8 cellular contexts compared by ENCODE assay signal in genomic region chr10:22321156-22321711, GRCh38. TPM values are rescaled to one million over a fixed set of nuclear protein-coding genes. Genes with fewer than 3 reads are reported as not detected.
DNase-seq lines count a peak whose midpoint lies in the region; ATAC-seq and TF ChIP-seq lines count a peak whose summit lies in the region.

No MANE protein-coding gene starts in this region.

- peak overlapping the region; percentile 82 to 91 (median 85) for H3K27ac Mint-ChIP-seq in CD4-positive, alpha-beta memory T cell

- H3K4me1 Mint-ChIP-seq in CD4-positive, alpha-beta memory T cell: peaks cover 42 to 75% (median 56%) of the 10 kb centered on the region in 4 donors

- no peaks in the 10 kb centered on the region for H3K27me3 ChIP-seq in CD4-positive, alpha-beta memory T cell (ENCODE audit: insufficient read depth, low read length)
- peaks cover 0 to 7% of the 10 kb centered on the region in 2 donors for H3K27me3 ChIP-seq in esophagus (ENCODE audit: control insufficient read depth in 1 of 2, insufficient read depth in 2 of 2, low read length in 2 of 2)
- H3K27me3 ChIP-seq in mucosa of rectum (ENCODE audit: control insufficient read depth in 2 of 2, insufficient read depth in 2 of 2, low read length in 2 of 2): peaks cover 16 to 28% of the 10 kb centered on the region in 2 donors

- peak overlapping the region; percentile 15 to 54 for H3K4me3 ChIP-seq in CD4-positive, alpha-beta memory T cell (ENCODE audit: low read length in 2 of 2)
- peak overlapping the region; percentile 88 to 94 for H3K4me3 ChIP-seq in esophagus (ENCODE audit: low read depth in 1 of 2, low read length in 2 of 2)
- H3K4me3 ChIP-seq in mucosa of rectum (ENCODE audit: low read length in 2 of 2): peak overlapping the region; percentile 80 to 86

- POLR2A ChIA-PET in CD4-positive, alpha-beta memory T cell (lab: Charles Lee; ENCODE audit: partially characterized antibody): interaction anchor here (1.0 to 4.8 kb wide), 6 partner anchors 11 to 825 kb away, joined by 3 to 53 read pairs (median 6); no protein-coding TSS in a partner anchor

- DNase-seq in CD4-positive, alpha-beta memory T cell: peak; percentile 72 to 79 (median 77)
- DNase-seq in GM20000 (ENCODE audit: low spot score) (peak; percentile 84), NOMO-1 treated with DMSO at 0.1 percent for 48 hours (lab: John Stamatoyannopoulos, UW; ENCODE audit: unreplicated experiment) (peak; percentile 72)
- DNase-seq in activated T-cell treated with anti-CD3 and anti-CD28 coated beads, Interleukin-2, amount 50 U/mL, for 48 hours: peak; percentile 72 to 76

- H3K36me3 Mint-ChIP-seq in CD4-positive, alpha-beta memory T cell: peaks cover 0 to 23% of the 10 kb centered on the region in 2 donors

- intact Hi-C loops in CD4-positive, alpha-beta memory T cell (cut with micrococcal nuclease): loop anchor here (2.0 to 5.0 kb wide), 5 partner anchors 20 to 1116 kb away; partner anchors contain the start of gene OTUD1

- peaks cover 66% of the 10 kb centered on the region for H3K4me1 ChIP-seq in CD4-positive, alpha-beta memory T cell (ENCODE audit: insufficient read depth, low read length)
- H3K4me1 ChIP-seq in esophagus (ENCODE audit: control insufficient read depth in 2 of 2, insufficient read depth in 2 of 2, low read length in 1 of 2) (no peaks in the 10 kb centered on the region), mucosa of rectum (ENCODE audit: control insufficient read depth in 2 of 2, insufficient read depth in 2 of 2, low read length in 2 of 2) (peaks cover 19 to 30% of the 10 kb centered on the region in 2 donors)

- 0% methylated on average over 51 to 67 of the region's 68 CpGs for WGBS in esophagus, 2 donors

- ATAC-seq in HG02884 (IDR thresholded peaks at IDR 0.05; ENCODE audit: unreplicated experiment): no peak

- CTCF ChIA-PET in CD4-positive, alpha-beta memory T cell (lab: Charles Lee; ENCODE audit: partially characterized antibody): interaction anchor here (1.0 to 2.2 kb wide), 2 partner anchors 11 to 57 kb away, joined by 3 to 10 read pairs; no protein-coding TSS in a partner anchor

- H3K27me3 Mint-ChIP-seq in CD4-positive, alpha-beta memory T cell: peaks cover 10 to 17% of the 10 kb centered on the region in 2 donors

- no peaks in the 10 kb centered on the region for H3K36me3 ChIP-seq in CD4-positive, alpha-beta memory T cell (ENCODE audit: insufficient read depth, low read length)
- no peaks in the 10 kb centered on the region for H3K36me3 ChIP-seq in esophagus (ENCODE audit: control insufficient read depth in 2 of 2, insufficient read depth in 2 of 2, low read length in 1 of 2)
- no peaks in the 10 kb centered on the region for H3K36me3 ChIP-seq in mucosa of rectum (ENCODE audit: control insufficient read depth in 2 of 2, insufficient read depth in 2 of 2, low read length in 2 of 2)

- H3K27ac ChIP-seq in CD4-positive, alpha-beta memory T cell (ENCODE audit: low read depth, low read length): peak overlapping the region; percentile 62
- H3K27ac ChIP-seq in esophagus (ENCODE audit: low read depth in 2 of 2, low read length in 1 of 2) (peak overlapping the region; percentile 91 to 95), mucosa of rectum (ENCODE audit: low read depth in 2 of 2, low read length in 2 of 2) (peak overlapping the region; percentile 87), temporal lobe (ENCODE audit: low read depth, low read length) (peak overlapping the region; percentile 93)

- peak overlapping the region; percentile 78 to 95 (median 88) for H3K4me3 Mint-ChIP-seq in CD4-positive, alpha-beta memory T cell

- no peaks in the 10 kb centered on the region for H3K9me3 Mint-ChIP-seq in CD4-positive, alpha-beta memory T cell

- H3K9me3 ChIP-seq in CD4-positive, alpha-beta memory T cell (ENCODE audit: control insufficient read depth in 1 of 2, low read length in 2 of 2): no peaks in the 10 kb centered on the region
- H3K9me3 ChIP-seq in esophagus (ENCODE audit: control insufficient read depth in 2 of 2, insufficient read depth in 1 of 2, low read depth in 1 of 2, low read length in 1 of 2): no peaks in the 10 kb centered on the region
- H3K9me3 ChIP-seq in mucosa of rectum (ENCODE audit: control insufficient read depth in 2 of 2, low read length in 2 of 2): no peaks in the 10 kb centered on the region

- H3K9ac ChIP-seq in mucosa of rectum (ENCODE audit: low read depth in 1 of 2, low read length in 2 of 2): peak overlapping the region; percentile 73 to 87

- TF ChIP-seq CTCF in GM20000 (IDR thresholded peaks at IDR 0.05; ENCODE audit: extremely low read depth, missing control alignments): no peak

RNA-seq across cellular contexts. Expression of gene BMI1, which starts 0.3 kb away (rescaled TPM):
- 100 to 1,000 TPM in 1 of 2 experiments, 10 to 100 TPM in 1; 99.0 to 108 TPM for total RNA-seq in CD4-positive, alpha-beta memory T cell
- polyA plus RNA-seq in CD4-positive, alpha-beta memory T cell: 10 to 100 TPM; 40.5 to 54.5 TPM
- 10 to 100 TPM in 1 of 2 donors, 1 to 10 TPM in 1; 9.8 to 11.3 TPM for polyA plus RNA-seq in esophagus
- total RNA-seq in temporal lobe: 90.7 TPM

RNA-seq across cellular contexts. Expression of gene COMMD3, which starts 5.0 kb away (rescaled TPM):
- 10 to 100 TPM; 67.9 to 68.5 TPM for total RNA-seq in CD4-positive, alpha-beta memory T cell
- polyA plus RNA-seq in CD4-positive, alpha-beta memory T cell: 10 to 100 TPM; 71.1 to 88.1 TPM
- 10 to 100 TPM; 34.7 to 36.7 TPM for polyA plus RNA-seq in esophagus
- total RNA-seq in temporal lobe: 46.5 TPM

RNA-seq across cellular contexts. Expression of gene SPAG6, which starts 24.1 kb away (rescaled TPM):
- not detected for total RNA-seq in CD4-positive, alpha-beta memory T cell
- polyA plus RNA-seq in CD4-positive, alpha-beta memory T cell: not detected
- polyA plus RNA-seq in esophagus: not detected
- total RNA-seq in temporal lobe: 1.2 TPM

Comparison
In these comparisons a context has a peak if more than half of its experiments do, and no peak if none do; other contexts are left out.
1. H3K4me3 ChIP-seq: peak in every context shown above with its lines; median percentile 91 in esophagus; 83 in mucosa of rectum; 34 in CD4-positive, alpha-beta memory T cell.